1 cellular context compared by ENCODE assay signal in genomic region chr2:27647737-27648136, GRCh38.
TF ChIP-seq lines count a peak whose summit lies in the region.

No MANE protein-coding gene starts in this region.

TF ChIP-seq in K562, 482 proteins besides CTCF, POLR2A, EP300 and RAD21:
- TF ChIP-seq ZNF316 (IDR thresholded peaks at IDR 0.05), result no peak
- no peak for TF ChIP-seq DMBX1 (CRISPR knock-in tag; IDR thresholded peaks at IDR 0.05; ENCODE audit: borderline replicate concordance)
- TF ChIP-seq CTBP1 (IDR thresholded peaks at IDR 0.05; ENCODE audit: borderline replicate concordance), result peak; percentile 39; the same call in 1 of the 2 replicates
- peak; percentile 72 for TF ChIP-seq CBFA2T3 (IDR thresholded peaks at IDR 0.05)
- TF ChIP-seq FOXM1 (IDR thresholded peaks at IDR 0.05; ENCODE audit: low read depth), result no peak
- no peak for TF ChIP-seq FOXM1 (CRISPR knock-in tag; IDR thresholded peaks at IDR 0.05; ENCODE audit: low read depth)
- peak in 1 of 2 experiments; percentile 67; a peak in 1 of 4 replicates for TF ChIP-seq FOXA3 (CRISPR knock-in tag; conservative IDR thresholded peaks at IDR 0.05 in 1 of 2, IDR thresholded peaks at IDR 0.05 in 1 of 2)
- peak; percentile 51 for TF ChIP-seq CBFA2T2 (conservative IDR thresholded peaks at IDR 0.05)
- TF ChIP-seq THAP12 (CRISPR knock-in tag; IDR thresholded peaks at IDR 0.05), result no peak
- TF ChIP-seq ZNF717 (CRISPR knock-in tag; IDR thresholded peaks at IDR 0.05), result no peak
- TF ChIP-seq ZNF699 (CRISPR knock-in tag; IDR thresholded peaks at IDR 0.05; ENCODE audit: insufficient replicate concordance), result no peak
- peak; percentile 15; the same call in 1 of the 2 replicates for TF ChIP-seq RFX1 (IDR thresholded peaks at IDR 0.05)
- no peak for TF ChIP-seq CREM (IDR thresholded peaks at IDR 0.05; ENCODE audit: low read depth)
- TF ChIP-seq SMARCB1 (IDR thresholded peaks at IDR 0.05; ENCODE audit: insufficient read length, low read depth), result no peak
- TF ChIP-seq SAP30 (IDR thresholded peaks at IDR 0.05; ENCODE audit: borderline replicate concordance, insufficient read depth, low read depth, low read length, poor library complexity, severe bottlenecking), result no peak
- no peak for TF ChIP-seq HNRNPL (IDR thresholded peaks at IDR 0.05; ENCODE audit: low read depth, low read length)
- TF ChIP-seq TAL1 (IDR thresholded peaks at IDR 0.05), result peak; percentile 5; the same call in 1 of the 2 replicates
- TF ChIP-seq RBM22 (IDR thresholded peaks at IDR 0.05; ENCODE audit: low read depth, low read length, poor library complexity, severe bottlenecking), result no peak
- no peak for TF ChIP-seq SMARCA4 (IDR thresholded peaks at IDR 0.05)
- TF ChIP-seq C11orf30 (IDR thresholded peaks at IDR 0.05; ENCODE audit: low read depth), result no peak
- TF ChIP-seq ZNF780A (CRISPR knock-in tag; IDR thresholded peaks at IDR 0.05), result no peak
- no peak for TF ChIP-seq SRSF7 (optimal IDR thresholded peaks at IDR 0.05; ENCODE audit: low read depth, low read length)
- TF ChIP-seq TCF3 (CRISPR knock-in tag; IDR thresholded peaks at IDR 0.05), result peak; percentile 65
- TF ChIP-seq RBM39 (optimal IDR thresholded peaks at IDR 0.05; ENCODE audit: low read depth, low read length), result no peak
- no peak for TF ChIP-seq RREB1 (CRISPR knock-in tag; IDR thresholded peaks at IDR 0.05)
- TF ChIP-seq TAF7 (tag; IDR thresholded peaks at IDR 0.05), result no peak
- TF ChIP-seq ILF3 (IDR thresholded peaks at IDR 0.05; ENCODE audit: borderline replicate concordance), result no peak
- no peak for TF ChIP-seq ZNF507 (tag; conservative IDR thresholded peaks at IDR 0.05)
- TF ChIP-seq CHCHD3 (CRISPR knock-in tag; IDR thresholded peaks at IDR 0.05), result no peak
